1 cellular context compared by ENCODE assay signal in genomic region chr5:71782771-71783770, GRCh38.
A peak's percentile ranks its signal among the peaks of the same experiment; 100 is the strongest.
TF ChIP-seq lines count a peak whose summit lies in the region.

No MANE protein-coding gene starts in this region.

TF ChIP-seq in GM12878, 131 proteins besides CTCF, POLR2A, EP300 and RAD21 (continued from another document and continues in another):
- TF ChIP-seq, protein P1, sequence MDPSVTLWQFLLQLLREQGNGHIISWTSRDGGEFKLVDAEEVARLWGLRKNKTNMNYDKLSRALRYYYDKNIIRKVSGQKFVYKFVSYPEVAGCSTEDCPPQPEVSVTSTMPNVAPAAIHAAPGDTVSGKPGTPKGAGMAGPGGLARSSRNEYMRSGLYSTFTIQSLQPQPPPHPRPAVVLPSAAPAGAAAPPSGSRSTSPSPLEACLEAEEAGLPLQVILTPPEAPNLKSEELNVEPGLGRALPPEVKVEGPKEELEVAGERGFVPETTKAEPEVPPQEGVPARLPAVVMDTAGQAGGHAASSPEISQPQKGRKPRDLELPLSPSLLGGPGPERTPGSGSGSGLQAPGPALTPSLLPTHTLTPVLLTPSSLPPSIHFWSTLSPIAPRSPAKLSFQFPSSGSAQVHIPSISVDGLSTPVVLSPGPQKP (IDR thresholded peaks at IDR 0.05; ENCODE audit: low read depth, low read length), result no peak
- TF ChIP-seq HCFC1 (IDR thresholded peaks at IDR 0.05; ENCODE audit: low read length) (no peak), CHD4 (IDR thresholded peaks at IDR 0.05) (no peak), MYC (IDR thresholded peaks at IDR 0.05; ENCODE audit: insufficient read depth, insufficient read length, insufficient replicate concordance, low read length, severe bottlenecking) (no peak), STAT3 (IDR thresholded peaks at IDR 0.05; ENCODE audit: low read depth, low read length) (no peak), CREB1 (IDR thresholded peaks at IDR 0.05; ENCODE audit: low read depth) (no peak), GATAD2B (conservative IDR thresholded peaks at IDR 0.05; ENCODE audit: low read depth) (no peak; the same call in 1 of the 2 replicates), BACH1 (IDR thresholded peaks at IDR 0.05; ENCODE audit: borderline replicate concordance) (no peak), JUND (IDR thresholded peaks at IDR 0.05; ENCODE audit: low read depth, low read length) (no peak), EGR1 (IDR thresholded peaks at IDR 0.05; ENCODE audit: borderline replicate concordance in 1 of 2, low read depth in 2 of 2, low read length in 2 of 2) (no peak), NR2C2 (IDR thresholded peaks at IDR 0.05; ENCODE audit: borderline replicate concordance, control insufficient read depth, insufficient read length, low read depth) (no peak), FOS (IDR thresholded peaks at IDR 0.05; ENCODE audit: borderline replicate concordance, extremely low read depth, insufficient read length) (no peak), CHD2 (IDR thresholded peaks at IDR 0.05; ENCODE audit: borderline replicate concordance, low read depth, low read length) (no peak), NFYA (IDR thresholded peaks at IDR 0.05; ENCODE audit: borderline replicate concordance, low read depth, low read length) (no peak), HDGF (IDR thresholded peaks at IDR 0.05) (no peak), ZNF274 (IDR thresholded peaks at IDR 0.05; ENCODE audit: insufficient read depth, insufficient read length) (no peak), IRF4 (IDR thresholded peaks at IDR 0.05; ENCODE audit: low read depth, low read length) (no peak), NFIC (IDR thresholded peaks at IDR 0.05; ENCODE audit: low read depth, low read length) (no peak), RCOR1 (conservative IDR thresholded peaks at IDR 0.05; ENCODE audit: low read depth, low read length) (no peak), RFX5 (IDR thresholded peaks at IDR 0.05; ENCODE audit: low read depth, low read length) (no peak), SUZ12 (IDR thresholded peaks at IDR 0.05; ENCODE audit: unreplicated experiment) (no peak), SIX5 (IDR thresholded peaks at IDR 0.05; ENCODE audit: low read depth, low read length, severe bottlenecking) (no peak), SRF (IDR thresholded peaks at IDR 0.05; ENCODE audit: low read depth in 2 of 2, low read length in 2 of 2) (no peak), NFXL1 (IDR thresholded peaks at IDR 0.05; ENCODE audit: borderline replicate concordance) (no peak), KDM1A (IDR thresholded peaks at IDR 0.05; ENCODE audit: borderline replicate concordance) (no peak), CHD1 (IDR thresholded peaks at IDR 0.05; ENCODE audit: low read depth, low read length) (no peak), HDAC6 (IDR thresholded peaks at IDR 0.05; ENCODE audit: unreplicated experiment) (no peak), ZNF384 (IDR thresholded peaks at IDR 0.05; ENCODE audit: borderline replicate concordance, low read depth, low read length) (peak; percentile 40; the same call in 1 of the 2 replicates), CREM (IDR thresholded peaks at IDR 0.05; ENCODE audit: low read depth) (0 out of 2 replicates have a peak, but pooled peaks have one; percentile 35), TCF7 (IDR thresholded peaks at IDR 0.05; ENCODE audit: borderline replicate concordance) (0 out of 2 replicates have a peak, but pooled peaks have one; percentile 18), FOXM1 (IDR thresholded peaks at IDR 0.05; ENCODE audit: low read depth, low read length) (no peak), TAF1 (IDR thresholded peaks at IDR 0.05; ENCODE audit: borderline replicate concordance, low read depth, low read length) (no peak), HDAC2 (IDR thresholded peaks at IDR 0.05) (no peak), RELB (IDR thresholded peaks at IDR 0.05; ENCODE audit: low read depth) (peak; percentile 65), ETV6 (conservative IDR thresholded peaks at IDR 0.05 in 1 of 2, IDR thresholded peaks at IDR 0.05 in 1 of 2; ENCODE audit: borderline replicate concordance in 1 of 2, low read depth in 1 of 2) (no peak), GABPA (IDR thresholded peaks at IDR 0.05; ENCODE audit: low read depth) (no peak), PML (IDR thresholded peaks at IDR 0.05; ENCODE audit: low read length) (no peak), NR2C1 (IDR thresholded peaks at IDR 0.05) (no peak)
- TF ChIP-seq, protein P2, sequence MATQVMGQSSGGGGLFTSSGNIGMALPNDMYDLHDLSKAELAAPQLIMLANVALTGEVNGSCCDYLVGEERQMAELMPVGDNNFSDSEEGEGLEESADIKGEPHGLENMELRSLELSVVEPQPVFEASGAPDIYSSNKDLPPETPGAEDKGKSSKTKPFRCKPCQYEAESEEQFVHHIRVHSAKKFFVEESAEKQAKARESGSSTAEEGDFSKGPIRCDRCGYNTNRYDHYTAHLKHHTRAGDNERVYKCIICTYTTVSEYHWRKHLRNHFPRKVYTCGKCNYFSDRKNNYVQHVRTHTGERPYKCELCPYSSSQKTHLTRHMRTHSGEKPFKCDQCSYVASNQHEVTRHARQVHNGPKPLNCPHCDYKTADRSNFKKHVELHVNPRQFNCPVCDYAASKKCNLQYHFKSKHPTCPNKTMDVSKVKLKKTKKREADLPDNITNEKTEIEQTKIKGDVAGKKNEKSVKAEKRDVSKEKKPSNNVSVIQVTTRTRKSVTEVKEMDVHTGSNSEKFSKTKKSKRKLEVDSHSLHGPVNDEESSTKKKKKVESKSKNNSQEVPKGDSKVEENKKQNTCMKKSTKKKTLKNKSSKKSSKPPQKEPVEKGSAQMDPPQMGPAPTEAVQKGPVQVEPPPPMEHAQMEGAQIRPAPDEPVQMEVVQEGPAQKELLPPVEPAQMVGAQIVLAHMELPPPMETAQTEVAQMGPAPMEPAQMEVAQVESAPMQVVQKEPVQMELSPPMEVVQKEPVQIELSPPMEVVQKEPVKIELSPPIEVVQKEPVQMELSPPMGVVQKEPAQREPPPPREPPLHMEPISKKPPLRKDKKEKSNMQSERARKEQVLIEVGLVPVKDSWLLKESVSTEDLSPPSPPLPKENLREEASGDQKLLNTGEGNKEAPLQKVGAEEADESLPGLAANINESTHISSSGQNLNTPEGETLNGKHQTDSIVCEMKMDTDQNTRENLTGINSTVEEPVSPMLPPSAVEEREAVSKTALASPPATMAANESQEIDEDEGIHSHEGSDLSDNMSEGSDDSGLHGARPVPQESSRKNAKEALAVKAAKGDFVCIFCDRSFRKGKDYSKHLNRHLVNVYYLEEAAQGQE (IDR thresholded peaks at IDR 0.05; ENCODE audit: low read depth, low read length), result no peak
- TF ChIP-seq, protein P3, sequence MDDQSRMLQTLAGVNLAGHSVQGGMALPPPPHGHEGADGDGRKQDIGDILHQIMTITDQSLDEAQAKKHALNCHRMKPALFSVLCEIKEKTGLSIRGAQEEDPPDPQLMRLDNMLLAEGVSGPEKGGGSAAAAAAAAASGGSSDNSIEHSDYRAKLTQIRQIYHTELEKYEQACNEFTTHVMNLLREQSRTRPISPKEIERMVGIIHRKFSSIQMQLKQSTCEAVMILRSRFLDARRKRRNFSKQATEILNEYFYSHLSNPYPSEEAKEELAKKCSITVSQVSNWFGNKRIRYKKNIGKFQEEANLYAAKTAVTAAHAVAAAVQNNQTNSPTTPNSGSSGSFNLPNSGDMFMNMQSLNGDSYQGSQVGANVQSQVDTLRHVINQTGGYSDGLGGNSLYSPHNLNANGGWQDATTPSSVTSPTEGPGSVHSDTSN (IDR thresholded peaks at IDR 0.05; ENCODE audit: insufficient replicate concordance, low read depth, low read length), result peak; percentile 89
- TF ChIP-seq, protein P4, sequence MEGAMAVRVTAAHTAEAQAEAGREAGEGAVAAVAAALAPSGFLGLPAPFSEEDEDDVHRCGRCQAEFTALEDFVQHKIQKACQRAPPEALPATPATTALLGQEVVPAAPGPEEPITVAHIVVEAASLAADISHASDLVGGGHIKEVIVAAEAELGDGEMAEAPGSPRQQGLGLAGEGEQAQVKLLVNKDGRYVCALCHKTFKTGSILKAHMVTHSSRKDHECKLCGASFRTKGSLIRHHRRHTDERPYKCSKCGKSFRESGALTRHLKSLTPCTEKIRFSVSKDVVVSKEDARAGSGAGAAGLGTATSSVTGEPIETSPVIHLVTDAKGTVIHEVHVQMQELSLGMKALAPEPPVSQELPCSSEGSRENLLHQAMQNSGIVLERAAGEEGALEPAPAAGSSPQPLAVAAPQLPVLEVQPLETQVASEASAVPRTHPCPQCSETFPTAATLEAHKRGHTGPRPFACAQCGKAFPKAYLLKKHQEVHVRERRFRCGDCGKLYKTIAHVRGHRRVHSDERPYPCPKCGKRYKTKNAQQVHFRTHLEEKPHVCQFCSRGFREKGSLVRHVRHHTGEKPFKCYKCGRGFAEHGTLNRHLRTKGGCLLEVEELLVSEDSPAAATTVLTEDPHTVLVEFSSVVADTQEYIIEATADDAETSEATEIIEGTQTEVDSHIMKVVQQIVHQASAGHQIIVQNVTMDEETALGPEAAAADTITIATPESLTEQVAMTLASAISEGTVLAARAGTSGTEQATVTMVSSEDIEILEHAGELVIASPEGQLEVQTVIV (IDR thresholded peaks at IDR 0.05; ENCODE audit: borderline replicate concordance, partially characterized antibody), result no peak
- TF ChIP-seq, protein P5, sequence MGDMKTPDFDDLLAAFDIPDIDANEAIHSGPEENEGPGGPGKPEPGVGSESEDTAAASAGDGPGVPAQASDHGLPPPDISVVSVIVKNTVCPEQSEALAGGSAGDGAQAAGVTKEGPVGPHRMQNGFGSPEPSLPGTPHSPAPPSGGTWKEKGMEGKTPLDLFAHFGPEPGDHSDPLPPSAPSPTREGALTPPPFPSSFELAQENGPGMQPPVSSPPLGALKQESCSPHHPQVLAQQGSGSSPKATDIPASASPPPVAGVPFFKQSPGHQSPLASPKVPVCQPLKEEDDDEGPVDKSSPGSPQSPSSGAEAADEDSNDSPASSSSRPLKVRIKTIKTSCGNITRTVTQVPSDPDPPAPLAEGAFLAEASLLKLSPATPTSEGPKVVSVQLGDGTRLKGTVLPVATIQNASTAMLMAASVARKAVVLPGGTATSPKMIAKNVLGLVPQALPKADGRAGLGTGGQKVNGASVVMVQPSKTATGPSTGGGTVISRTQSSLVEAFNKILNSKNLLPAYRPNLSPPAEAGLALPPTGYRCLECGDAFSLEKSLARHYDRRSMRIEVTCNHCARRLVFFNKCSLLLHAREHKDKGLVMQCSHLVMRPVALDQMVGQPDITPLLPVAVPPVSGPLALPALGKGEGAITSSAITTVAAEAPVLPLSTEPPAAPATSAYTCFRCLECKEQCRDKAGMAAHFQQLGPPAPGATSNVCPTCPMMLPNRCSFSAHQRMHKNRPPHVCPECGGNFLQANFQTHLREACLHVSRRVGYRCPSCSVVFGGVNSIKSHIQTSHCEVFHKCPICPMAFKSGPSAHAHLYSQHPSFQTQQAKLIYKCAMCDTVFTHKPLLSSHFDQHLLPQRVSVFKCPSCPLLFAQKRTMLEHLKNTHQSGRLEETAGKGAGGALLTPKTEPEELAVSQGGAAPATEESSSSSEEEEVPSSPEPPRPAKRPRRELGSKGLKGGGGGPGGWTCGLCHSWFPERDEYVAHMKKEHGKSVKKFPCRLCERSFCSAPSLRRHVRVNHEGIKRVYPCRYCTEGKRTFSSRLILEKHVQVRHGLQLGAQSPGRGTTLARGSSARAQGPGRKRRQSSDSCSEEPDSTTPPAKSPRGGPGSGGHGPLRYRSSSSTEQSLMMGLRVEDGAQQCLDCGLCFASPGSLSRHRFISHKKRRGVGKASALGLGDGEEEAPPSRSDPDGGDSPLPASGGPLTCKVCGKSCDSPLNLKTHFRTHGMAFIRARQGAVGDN (IDR thresholded peaks at IDR 0.05), result no peak
- TF ChIP-seq, protein P6, sequence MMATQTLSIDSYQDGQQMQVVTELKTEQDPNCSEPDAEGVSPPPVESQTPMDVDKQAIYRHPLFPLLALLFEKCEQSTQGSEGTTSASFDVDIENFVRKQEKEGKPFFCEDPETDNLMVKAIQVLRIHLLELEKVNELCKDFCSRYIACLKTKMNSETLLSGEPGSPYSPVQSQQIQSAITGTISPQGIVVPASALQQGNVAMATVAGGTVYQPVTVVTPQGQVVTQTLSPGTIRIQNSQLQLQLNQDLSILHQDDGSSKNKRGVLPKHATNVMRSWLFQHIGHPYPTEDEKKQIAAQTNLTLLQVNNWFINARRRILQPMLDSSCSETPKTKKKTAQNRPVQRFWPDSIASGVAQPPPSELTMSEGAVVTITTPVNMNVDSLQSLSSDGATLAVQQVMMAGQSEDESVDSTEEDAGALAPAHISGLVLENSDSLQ (IDR thresholded peaks at IDR 0.05), result peak; percentile 96
- TF ChIP-seq, protein P7, sequence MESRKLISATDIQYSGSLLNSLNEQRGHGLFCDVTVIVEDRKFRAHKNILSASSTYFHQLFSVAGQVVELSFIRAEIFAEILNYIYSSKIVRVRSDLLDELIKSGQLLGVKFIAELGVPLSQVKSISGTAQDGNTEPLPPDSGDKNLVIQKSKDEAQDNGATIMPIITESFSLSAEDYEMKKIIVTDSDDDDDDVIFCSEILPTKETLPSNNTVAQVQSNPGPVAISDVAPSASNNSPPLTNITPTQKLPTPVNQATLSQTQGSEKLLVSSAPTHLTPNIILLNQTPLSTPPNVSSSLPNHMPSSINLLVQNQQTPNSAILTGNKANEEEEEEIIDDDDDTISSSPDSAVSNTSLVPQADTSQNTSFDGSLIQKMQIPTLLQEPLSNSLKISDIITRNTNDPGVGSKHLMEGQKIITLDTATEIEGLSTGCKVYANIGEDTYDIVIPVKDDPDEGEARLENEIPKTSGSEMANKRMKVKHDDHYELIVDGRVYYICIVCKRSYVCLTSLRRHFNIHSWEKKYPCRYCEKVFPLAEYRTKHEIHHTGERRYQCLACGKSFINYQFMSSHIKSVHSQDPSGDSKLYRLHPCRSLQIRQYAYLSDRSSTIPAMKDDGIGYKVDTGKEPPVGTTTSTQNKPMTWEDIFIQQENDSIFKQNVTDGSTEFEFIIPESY (IDR thresholded peaks at IDR 0.05), result peak; percentile 57; the same call in 1 of the 2 replicates
- TF ChIP-seq, protein P8, sequence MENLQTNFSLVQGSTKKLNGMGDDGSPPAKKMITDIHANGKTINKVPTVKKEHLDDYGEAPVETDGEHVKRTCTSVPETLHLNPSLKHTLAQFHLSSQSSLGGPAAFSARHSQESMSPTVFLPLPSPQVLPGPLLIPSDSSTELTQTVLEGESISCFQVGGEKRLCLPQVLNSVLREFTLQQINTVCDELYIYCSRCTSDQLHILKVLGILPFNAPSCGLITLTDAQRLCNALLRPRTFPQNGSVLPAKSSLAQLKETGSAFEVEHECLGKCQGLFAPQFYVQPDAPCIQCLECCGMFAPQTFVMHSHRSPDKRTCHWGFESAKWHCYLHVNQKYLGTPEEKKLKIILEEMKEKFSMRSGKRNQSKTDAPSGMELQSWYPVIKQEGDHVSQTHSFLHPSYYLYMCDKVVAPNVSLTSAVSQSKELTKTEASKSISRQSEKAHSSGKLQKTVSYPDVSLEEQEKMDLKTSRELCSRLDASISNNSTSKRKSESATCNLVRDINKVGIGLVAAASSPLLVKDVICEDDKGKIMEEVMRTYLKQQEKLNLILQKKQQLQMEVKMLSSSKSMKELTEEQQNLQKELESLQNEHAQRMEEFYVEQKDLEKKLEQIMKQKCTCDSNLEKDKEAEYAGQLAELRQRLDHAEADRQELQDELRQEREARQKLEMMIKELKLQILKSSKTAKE (IDR thresholded peaks at IDR 0.05; ENCODE audit: low read depth, poor library complexity, severe bottlenecking), result peak; percentile 72
